Comparison of ENCODE assay signal across 11 cellular contexts in the genomic region with DNA sequence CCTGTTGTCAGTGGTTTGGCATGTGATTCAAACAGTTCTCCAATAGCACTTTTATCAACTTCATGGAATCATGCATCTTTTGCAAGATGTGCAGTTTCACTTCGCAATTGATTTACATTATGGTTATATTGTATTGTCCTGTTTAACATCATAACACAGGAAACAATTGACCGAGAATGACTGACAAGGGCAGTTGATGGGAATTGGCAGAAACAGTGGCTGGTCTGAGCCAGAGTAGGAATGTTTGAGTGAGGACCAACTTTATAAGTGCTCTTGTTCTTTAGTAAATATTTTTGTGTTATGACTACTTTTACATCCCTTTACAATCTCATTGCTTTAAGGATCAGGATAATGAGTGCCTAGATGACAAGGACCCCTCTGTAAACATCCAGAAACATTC. TPM values are rescaled to one million over a fixed set of nuclear protein-coding genes. Genes with fewer than 3 reads are reported as not detected.
DNase-seq lines count a peak whose midpoint lies in the region; ATAC-seq and TF ChIP-seq lines count a peak whose summit lies in the region.
"Had no signal": no experiment of that assay in that cellular context is flagged by ENCODE, and none has a peak within 500 bp of the region (broad histone marks: within the 10 kb centered on the region; RNA-seq: fewer than 3 reads in every experiment).

No MANE protein-coding gene starts in this region.

- no peak overlapping the region for H2AFZ ChIP-seq in trophoblast cell (ENCODE audit: insufficient read depth, low read length, poor library complexity)

- CTCF ChIA-PET in MCF 10A (lab: Yijun Ruan, JAX) = interaction anchor here (0.6 to 1.2 kb wide), 3 partner anchors 9 to 443 kb away, joined by 3 to 5 read pairs (median 4); no protein-coding TSS in a partner anchor

- no peak overlapping the region for H3K4ac ChIP-seq in trophoblast cell (ENCODE audit: low read depth, low read length)

- peaks cover 0 to 1% of the 10 kb centered on the region in 2 experiments for H3K4me1 ChIP-seq in trophoblast cell (ENCODE audit: control insufficient read depth in 1 of 2, insufficient read depth in 2 of 2, low read length in 2 of 2)

- H4K8ac ChIP-seq in trophoblast cell (ENCODE audit: low read depth, low read length) = no peak overlapping the region

- POLR2A ChIA-PET in MCF 10A (lab: Yijun Ruan, JAX) = interaction anchor here (0.8 to 4.6 kb wide), 10 partner anchors 8 to 421 kb away, joined by 3 to 99 read pairs (median 12); partner anchors contain the start of gene NUP42

- H3K36me3 Mint-ChIP-seq in stimulated activated naive CD8-positive, alpha-beta T cell treated with anti-CD3 and anti-CD28 coated beads, Interleukin-15, Interleukin-2, amounts not matched to agents 100 ng/mL and 50 ng/mL, for 24 hours (ENCODE audit: low read depth) = no peaks in the 10 kb centered on the region
- H3K36me3 Mint-ChIP-seq in MCF 10A (ENCODE audit: insufficient read depth, unreplicated experiment) (no peaks in the 10 kb centered on the region), immature natural killer cell (no peaks in the 10 kb centered on the region)
- H3K36me3 Mint-ChIP-seq: activated CD8-positive, alpha-beta memory T cell treated with anti-CD3 and anti-CD28 coated beads, Interleukin-2, amount 10 ng/mL, durations not matched to agents 7 days and 5 days had no signal

- H3K14ac ChIP-seq in trophoblast cell (ENCODE audit: low read length) = no peak overlapping the region

- no peak overlapping the region for H3K18ac ChIP-seq in trophoblast cell (ENCODE audit: low read length)

- no peak overlapping the region for H2BK120ac ChIP-seq in trophoblast cell (ENCODE audit: insufficient read depth, low read length, poor library complexity)

- intact Hi-C loops in MCF 10A (cut with micrococcal nuclease) = no loop called here

- TF ChIP-seq CTCF in MCF 10A (IDR thresholded peaks at IDR 0.05; ENCODE audit: unreplicated experiment) = no peak

- no peak overlapping the region for H2AK5ac ChIP-seq in trophoblast cell (ENCODE audit: low read length)

- H3K27ac ChIP-seq in trophoblast cell (ENCODE audit: low read depth, low read length) (no peak overlapping the region), caudate nucleus (ENCODE audit: low read depth, low read length) (no peak overlapping the region)

- no peaks in the 10 kb centered on the region for H3K27me3 ChIP-seq in trophoblast cell (ENCODE audit: insufficient read depth, low read length)

- peak overlapping the region; percentile 97 for H3K4me3 Mint-ChIP-seq in stimulated activated naive CD8-positive, alpha-beta T cell treated with anti-CD3 and anti-CD28 coated beads, Interleukin-15, Interleukin-2, amounts not matched to agents 100 ng/mL and 50 ng/mL, for 24 hours
- H3K4me3 Mint-ChIP-seq in MCF 10A (ENCODE audit: unreplicated experiment) (peak overlapping the region; percentile 94), immature natural killer cell (peak overlapping the region in 3 of 5 donors; percentile 93 to 99 (median 95))

- H3K23ac ChIP-seq in trophoblast cell (ENCODE audit: low read length) = no peak overlapping the region

- peaks cover 38% of the 10 kb centered on the region for H3K4me1 Mint-ChIP-seq in stimulated activated naive CD8-positive, alpha-beta T cell treated with anti-CD3 and anti-CD28 coated beads, Interleukin-15, Interleukin-2, amounts not matched to agents 100 ng/mL and 50 ng/mL, for 24 hours (ENCODE audit: low read depth)
- peaks cover 34% of the 10 kb centered on the region for H3K4me1 Mint-ChIP-seq in MCF 10A (ENCODE audit: insufficient read depth, unreplicated experiment)
- peaks cover 36 to 57% of the 10 kb centered on the region in 2 donors for H3K4me1 Mint-ChIP-seq in immature natural killer cell

- no peak for DNase-seq in stimulated activated naive CD8-positive, alpha-beta T cell treated with anti-CD3 and anti-CD28 coated beads, Interleukin-15, Interleukin-2, amounts not matched to agents 100 U/mL and 50 U/mL, for 24 hours
- DNase-seq in MCF 10A (ENCODE audit: unreplicated experiment) = no peak
- no peak for DNase-seq in immature natural killer cell
- no peak for DNase-seq in trophoblast cell
- DNase-seq in caudate nucleus (lab: John Stamatoyannopoulos, UW) = no peak
- no peak for DNase-seq in DMS114 treated with DMSO at 0.1 percent for 48 hours (lab: John Stamatoyannopoulos, UW; ENCODE audit: unreplicated experiment)
- DNase-seq: activated CD8-positive, alpha-beta memory T cell treated with anti-CD3 and anti-CD28 coated beads, Interleukin-2, amount 10 ng/mL, durations not matched to agents 7 days and 5 days; effector CD8-positive, alpha-beta T cell; NCI-H2029 had no signal

- H3K79me2 ChIP-seq in trophoblast cell (ENCODE audit: control insufficient read depth, insufficient read depth, low read length, poor library complexity) = peaks cover 6% of the 10 kb centered on the region

- H3K4me3 ChIP-seq in trophoblast cell (ENCODE audit: low read depth, low read length) = no peak overlapping the region

- H3K4me2 ChIP-seq in trophoblast cell (ENCODE audit: low read length) = no peak overlapping the region

- peaks cover 4% of the 10 kb centered on the region for H3K79me1 ChIP-seq in trophoblast cell (ENCODE audit: low read length)

- no peak overlapping the region for H4K91ac ChIP-seq in trophoblast cell (ENCODE audit: low read depth, low read length)

- no peak overlapping the region for H3K9ac ChIP-seq in trophoblast cell (ENCODE audit: low read length)

- no peak overlapping the region for H4K12ac ChIP-seq in trophoblast cell (ENCODE audit: low read depth, low read length)

- H3K27ac Mint-ChIP-seq in stimulated activated naive CD8-positive, alpha-beta T cell treated with anti-CD3 and anti-CD28 coated beads, Interleukin-15, Interleukin-2, amounts not matched to agents 100 ng/mL and 50 ng/mL, for 24 hours = no peak overlapping the region
- H3K27ac Mint-ChIP-seq in MCF 10A (ENCODE audit: low read depth, unreplicated experiment) (no peak overlapping the region), immature natural killer cell (no peak overlapping the region)
- H3K27ac Mint-ChIP-seq: activated CD8-positive, alpha-beta memory T cell treated with anti-CD3 and anti-CD28 coated beads, Interleukin-2, amount 10 ng/mL, durations not matched to agents 7 days and 5 days had no signal

- no peaks in the 10 kb centered on the region for H3K27me3 Mint-ChIP-seq in stimulated activated naive CD8-positive, alpha-beta T cell treated with anti-CD3 and anti-CD28 coated beads, Interleukin-15, Interleukin-2, amounts not matched to agents 100 ng/mL and 50 ng/mL, for 24 hours
- H3K27me3 Mint-ChIP-seq in MCF 10A (ENCODE audit: insufficient read depth, unreplicated experiment) (no peaks in the 10 kb centered on the region), immature natural killer cell (ENCODE audit: low read depth in 3 of 3) (peaks cover 0 to 9% (median 4%) of the 10 kb centered on the region in 3 donors)
- H3K27me3 Mint-ChIP-seq: activated CD8-positive, alpha-beta memory T cell treated with anti-CD3 and anti-CD28 coated beads, Interleukin-2, amount 10 ng/mL, durations not matched to agents 7 days and 5 days had no signal

- no CpG with 5 or more reads among the region's 2 CpGs for WGBS in trophoblast cell (ENCODE audit: extremely low coverage, insufficient coverage, insufficient read length)

- no peak overlapping the region for H2BK5ac ChIP-seq in trophoblast cell (ENCODE audit: low read depth, low read length, poor library complexity)

- H3K9me3 Mint-ChIP-seq in stimulated activated naive CD8-positive, alpha-beta T cell treated with anti-CD3 and anti-CD28 coated beads, Interleukin-15, Interleukin-2, amounts not matched to agents 100 ng/mL and 50 ng/mL, for 24 hours = no peaks in the 10 kb centered on the region
- no peaks in the 10 kb centered on the region for H3K9me3 Mint-ChIP-seq in MCF 10A (ENCODE audit: unreplicated experiment)
- H3K9me3 Mint-ChIP-seq in immature natural killer cell = no peaks in the 10 kb centered on the region

- no peak for ATAC-seq in stimulated activated naive CD8-positive, alpha-beta T cell treated with anti-CD3 and anti-CD28 coated beads, Interleukin-15, Interleukin-2, amounts not matched to agents 100 U/mL and 50 U/mL, for 24 hours
- no peak for ATAC-seq in HG02852 (IDR thresholded peaks at IDR 0.05; ENCODE audit: unreplicated experiment)
- ATAC-seq: activated CD8-positive, alpha-beta memory T cell treated with anti-CD3 and anti-CD28 coated beads, Interleukin-2, amount 10 ng/mL, durations not matched to agents 7 days and 5 days had no signal

- no peak overlapping the region for H2BK12ac ChIP-seq in trophoblast cell (ENCODE audit: low read length)

- H3K9me3 ChIP-seq in trophoblast cell (ENCODE audit: insufficient read depth, low read depth, low read length) = no peaks in the 10 kb centered on the region

- BruUV-seq in MCF 10A (replicated peaks; lab: Mats Ljungman, UMichigan) = no TSS peak

- H3K36me3 ChIP-seq in trophoblast cell (ENCODE audit: control insufficient read depth in 1 of 2, insufficient read depth in 2 of 2, low read length in 2 of 2) = no peaks in the 10 kb centered on the region

RNA-seq across cellular contexts. Expression of gene KLHL7, which starts 2.2 kb away (rescaled TPM):
- 17.9 and 19.1 TPM in 2 replicates for total RNA-seq in MCF 10A (2022)
- 10 to 100 TPM; 21.9 to 38.9 (median 27.7) TPM for polyA plus RNA-seq in immature natural killer cell
- 26.0 and 27.1 TPM in 2 replicates for polyA plus RNA-seq in trophoblast cell (2013)
